In genomic region chr12:79725987-79726386, GRCh38 we compare ENCODE assay signal across 18 cellular contexts. TPM values are rescaled to one million over a fixed set of nuclear protein-coding genes. Genes with fewer than 3 reads are reported as not detected.
DNase-seq lines count a peak whose midpoint lies in the region; ATAC-seq, FAIRE-seq and TF ChIP-seq lines count a peak whose summit lies in the region.
"Had no signal": no experiment of that assay in that cellular context is flagged by ENCODE, and none has a peak within 500 bp of the region (broad histone marks: within the 10 kb centered on the region; RNA-seq: fewer than 3 reads in every experiment).

No MANE protein-coding gene starts in this region.

- no peak overlapping the region for H3K4me3 ChIP-seq in skeletal muscle satellite cell (ENCODE audit: low read length)
- H3K4me3 ChIP-seq: body of pancreas, HAP-1, heart left ventricle had no signal

- no peak for ATAC-seq in activated T-cell treated with anti-CD3 and anti-CD28 coated beads, Interleukin-2, amount 50 U/mL, for 72 hours (replicated peaks in 1 of 2)
- no peak for ATAC-seq in activated CD8-positive, alpha-beta T cell treated with anti-CD3 and anti-CD28 coated beads for 36 hours
- ATAC-seq: body of pancreas; effector memory CD8-positive, alpha-beta T cell; heart left ventricle had no signal

- H3K9me3 Mint-ChIP-seq in activated T-cell treated with anti-CD3 and anti-CD28 coated beads, Interleukin-2, amount 50 U/mL, for 72 hours = no peaks in the 10 kb centered on the region
- no peaks in the 10 kb centered on the region for H3K9me3 Mint-ChIP-seq in activated CD8-positive, alpha-beta T cell treated with anti-CD3 and anti-CD28 coated beads for 36 hours
- H3K9me3 Mint-ChIP-seq: activated CD4-positive, alpha-beta memory T cell treated with anti-CD3 and anti-CD28 coated beads for 36 hours had no signal

- CTCF ChIA-PET in activated CD8-positive, alpha-beta T cell treated with anti-CD3 and anti-CD28 coated beads for 36 hours (lab: Charles Lee) = interaction anchor here (1.2 kb wide), 1 partner anchor 179 kb away, joined by 3 read pairs; no protein-coding TSS in a partner anchor

- H3K27me3 ChIP-seq in skeletal muscle satellite cell (ENCODE audit: control insufficient read depth, insufficient read depth, low read length) = no peaks in the 10 kb centered on the region
- H3K27me3 ChIP-seq: body of pancreas, heart left ventricle had no signal

- H3K4me1 Mint-ChIP-seq in activated T-cell treated with anti-CD3 and anti-CD28 coated beads, Interleukin-2, amount 50 U/mL, for 72 hours (ENCODE audit: low read depth) = no peaks in the 10 kb centered on the region
- no peaks in the 10 kb centered on the region for H3K4me1 Mint-ChIP-seq in activated CD8-positive, alpha-beta T cell treated with anti-CD3 and anti-CD28 coated beads for 36 hours (ENCODE audit: low read depth)
- H3K4me1 Mint-ChIP-seq: nephron had no signal

- TF ChIP-seq CTCF in activated CD8-positive, alpha-beta T cell treated with anti-CD3 and anti-CD28 coated beads for 36 hours (IDR thresholded peaks at IDR 0.05) = no peak

- no peak overlapping the region for H3K27ac Mint-ChIP-seq in activated T-cell treated with anti-CD3 and anti-CD28 coated beads, Interleukin-2, amount 50 U/mL, for 72 hours
- no peak overlapping the region for H3K27ac Mint-ChIP-seq in activated CD8-positive, alpha-beta T cell treated with anti-CD3 and anti-CD28 coated beads for 36 hours
- H3K27ac Mint-ChIP-seq: activated CD4-positive, alpha-beta memory T cell treated with anti-CD3 and anti-CD28 coated beads for 36 hours; effector memory CD8-positive, alpha-beta T cell; nephron; stimulated activated naive CD8-positive, alpha-beta T cell treated with anti-CD3 and anti-CD28 coated beads, Interleukin-15, Interleukin-2, amounts not matched to agents 100 ng/mL and 50 ng/mL, for 24 hours had no signal

- H3K4me3 Mint-ChIP-seq in activated T-cell treated with anti-CD3 and anti-CD28 coated beads, Interleukin-2, amount 50 U/mL, for 72 hours = no peak overlapping the region
- H3K4me3 Mint-ChIP-seq in activated CD8-positive, alpha-beta T cell treated with anti-CD3 and anti-CD28 coated beads for 36 hours = no peak overlapping the region
- H3K4me3 Mint-ChIP-seq: activated CD4-positive, alpha-beta memory T cell treated with anti-CD3 and anti-CD28 coated beads for 36 hours; effector memory CD8-positive, alpha-beta T cell; nephron; stimulated activated naive CD8-positive, alpha-beta T cell treated with anti-CD3 and anti-CD28 coated beads, Interleukin-15, Interleukin-2, amounts not matched to agents 100 ng/mL and 50 ng/mL, for 24 hours had no signal

- H3K36me3 Mint-ChIP-seq in activated T-cell treated with anti-CD3 and anti-CD28 coated beads, Interleukin-2, amount 50 U/mL, for 72 hours (ENCODE audit: insufficient read depth in 2 of 2) = no peaks in the 10 kb centered on the region
- no peaks in the 10 kb centered on the region for H3K36me3 Mint-ChIP-seq in activated CD8-positive, alpha-beta T cell treated with anti-CD3 and anti-CD28 coated beads for 36 hours (ENCODE audit: low read depth)
- H3K36me3 Mint-ChIP-seq: activated CD4-positive, alpha-beta memory T cell treated with anti-CD3 and anti-CD28 coated beads for 36 hours had no signal

- no peak overlapping the region for H3K9ac ChIP-seq in skeletal muscle satellite cell (ENCODE audit: low read depth, low read length)

- FAIRE-seq in H54 (lab: Jason Lieb, UNC) = peak; percentile 94

- H3K4me1 ChIP-seq in skeletal muscle satellite cell (ENCODE audit: control insufficient read depth, insufficient read depth, low read length) = peaks cover 13% of the 10 kb centered on the region
- H3K4me1 ChIP-seq: body of pancreas, HAP-1, heart left ventricle had no signal

- DNase-seq in H54 (ENCODE audit: insufficient read length, low spot score) (peak; percentile 28), SK-MEL-5 (ENCODE audit: low read depth, low spot score) (peak; percentile 50), fibroblast of peridontal ligament (ENCODE audit: extremely low read depth) (peak; percentile 79), NCI-H510A treated with DMSO at 0.1 percent for 48 hours (lab: John Stamatoyannopoulos, UW) (no peak)
- no peak for DNase-seq in activated T-cell treated with anti-CD3 and anti-CD28 coated beads, Interleukin-2, amount 50 U/mL, for 72 hours
- DNase-seq in activated CD8-positive, alpha-beta T cell treated with anti-CD3 and anti-CD28 coated beads for 36 hours = no peak
- DNase-seq: activated CD4-positive, alpha-beta memory T cell treated with anti-CD3 and anti-CD28 coated beads for 36 hours; body of pancreas; Calu3; effector memory CD8-positive, alpha-beta T cell; heart left ventricle; NCI-H2081; NCI-H82; SIG-M5 had no signal

- TF ChIP-seq POLR2A in H54 (IDR thresholded peaks at IDR 0.05; ENCODE audit: low read depth, low read length) = no peak

- H3K27me3 Mint-ChIP-seq in activated T-cell treated with anti-CD3 and anti-CD28 coated beads, Interleukin-2, amount 50 U/mL, for 72 hours (ENCODE audit: low read depth) = peaks cover 7% of the 10 kb centered on the region
- peaks cover 16% of the 10 kb centered on the region for H3K27me3 Mint-ChIP-seq in activated CD8-positive, alpha-beta T cell treated with anti-CD3 and anti-CD28 coated beads for 36 hours

- intact Hi-C loops in activated CD8-positive, alpha-beta T cell treated with anti-CD3 and anti-CD28 coated beads for 36 hours (cut with micrococcal nuclease) = no loop called here

- H3K9me3 ChIP-seq in skeletal muscle satellite cell (replicated peaks; ENCODE audit: low read length) = no peaks in the 10 kb centered on the region
- H3K9me3 ChIP-seq: body of pancreas, HAP-1, heart left ventricle had no signal

- no peaks in the 10 kb centered on the region for H3K36me3 ChIP-seq in skeletal muscle satellite cell (ENCODE audit: insufficient read depth, low read length)
- H3K36me3 ChIP-seq: HAP-1, heart left ventricle had no signal

- POLR2A ChIA-PET in activated CD8-positive, alpha-beta T cell treated with anti-CD3 and anti-CD28 coated beads for 36 hours (lab: Charles Lee) = no interaction called here

- in situ Hi-C loops in SK-MEL-5 (cut with HindIII; ENCODE audit: low pct_unique_long_range_greater_than_20kb, low sequenced_read_pairs) = no loop called here

- H3K4me2 ChIP-seq in skeletal muscle satellite cell (ENCODE audit: low read length) = peak overlapping the region; percentile 24

RNA-seq across cellular contexts. Expression of gene PAWR, which starts 35.2 kb away (rescaled TPM):
- 11.3 and 22.6 TPM in 2 replicates for total RNA-seq in SK-MEL-5 (2014; rRNA removed; shearing (Covaris generic))
- polyA plus RNA-seq in SK-MEL-5 (2015; cell fraction: cytosol; rRNA removed) = 13.0 and 17.8 TPM in 2 replicates
- 10.2 and 43.3 TPM in 2 replicates for polyA plus RNA-seq in SK-MEL-5 (2015; cell fraction: nucleus; rRNA removed)
- 8.7 and 13.9 TPM in 2 replicates for total RNA-seq in skeletal muscle satellite cell (2012; rRNA removed)
- total RNA-seq in activated T-cell treated with anti-CD3 and anti-CD28 coated beads, Interleukin-2, amount 50 U/mL, for 72 hours = 10 to 100 TPM in 1 of 2 donors, 1 to 10 TPM in 1; 4.4 to 18.5 TPM
- total RNA-seq in activated CD8-positive, alpha-beta T cell treated with anti-CD3 and anti-CD28 coated beads for 36 hours = 1 to 10 TPM; 5.5 to 5.8 TPM

Comparison
In these comparisons a context has a peak if more than half of its experiments do, and no peak if none do; other contexts are left out.
1. DNase-seq: peak in H54 (single experiment), SK-MEL-5 (single experiment) and fibroblast of peridontal ligament (single experiment); none in activated T-cell treated with anti-CD3 and anti-CD28 coated beads, Interleukin-2, amount 50 U/mL, for 72 hours (0 of 2), NCI-H510A treated with DMSO at 0.1 percent for 48 hours (single experiment) and activated CD8-positive, alpha-beta T cell treated with anti-CD3 and anti-CD28 coated beads for 36 hours (single experiment).